Comparison of ENCODE assay signal across 26 cellular contexts in the genomic region with DNA sequence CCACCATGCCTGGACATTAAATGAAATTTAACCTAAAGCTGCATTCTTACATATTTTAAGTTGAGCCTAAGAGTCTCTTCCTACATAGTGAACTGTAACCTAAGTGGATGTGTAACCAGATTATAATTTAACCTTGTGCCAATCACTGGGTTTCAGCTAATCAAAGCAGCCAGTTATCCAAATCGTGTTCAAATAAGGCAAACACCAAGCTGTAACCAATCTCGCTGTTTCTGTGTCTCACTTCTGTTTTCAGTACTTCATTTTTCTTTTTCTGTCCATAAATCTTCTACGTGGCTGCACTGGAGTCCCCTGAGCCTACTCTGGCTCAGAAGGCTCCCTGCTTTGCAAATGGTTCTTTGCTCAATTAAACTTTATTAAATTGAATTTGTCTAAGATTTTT.
"Had no signal": no experiment of that assay in that cellular context is flagged by ENCODE, and none has a peak within 500 bp of the region (broad histone marks: within the 10 kb centered on the region; RNA-seq: fewer than 3 reads in every experiment).

No MANE protein-coding gene starts in this region.

- H3K27ac ChIP-seq: PC-9, Peyer's patch, SJCRH30 had no signal

- H3K36me3 ChIP-seq: MG63, Peyer's patch, SJCRH30 had no signal

- DNase-seq: IMR-90; Karpas-422; KG1; MG63; NCI-H1092 treated with DMSO at 0.1 percent for 48 hours; NCI-H1436; NCI-H187; NCI-H2029; NCI-H2081 treated with DMSO at 0.1 percent for 48 hours; NCI-H2171; NCI-H226; NCI-H446; NCI-H510A; NCI-H524 treated with DMSO at 0.1 percent for 48 hours; NCI-H69; NCI-H774; NK-92 treated with Interleukin-12 subunit alpha and Interleukin-12 subunit beta, amount 100 ng/mL, for 24 hours; OCI-M1; PC-9; Peyer's patch; SHP77 treated with DMSO at 0.1 percent for 48 hours; SJCRH30; T-helper 1 cell had no signal

- H2AFZ ChIP-seq: PC-9 had no signal

- H3K4me3 ChIP-seq: MG63, PC-9, Peyer's patch, SJCRH30 had no signal

- H3K4me2 ChIP-seq: PC-9 had no signal

- H3K27me3 ChIP-seq: MG63, Peyer's patch, SJCRH30 had no signal

- H3K4me1 ChIP-seq: Peyer's patch, SJCRH30 had no signal

- H3K9me3 ChIP-seq: MG63, Peyer's patch, SJCRH30 had no signal

- ATAC-seq: HepG2, Right ventricle myocardium inferior, SK-N-SH treated with all-trans-retinoic acid at 6 μM for 48 hours had no signal
